1 cellular context compared by ENCODE assay signal in the genomic region with DNA sequence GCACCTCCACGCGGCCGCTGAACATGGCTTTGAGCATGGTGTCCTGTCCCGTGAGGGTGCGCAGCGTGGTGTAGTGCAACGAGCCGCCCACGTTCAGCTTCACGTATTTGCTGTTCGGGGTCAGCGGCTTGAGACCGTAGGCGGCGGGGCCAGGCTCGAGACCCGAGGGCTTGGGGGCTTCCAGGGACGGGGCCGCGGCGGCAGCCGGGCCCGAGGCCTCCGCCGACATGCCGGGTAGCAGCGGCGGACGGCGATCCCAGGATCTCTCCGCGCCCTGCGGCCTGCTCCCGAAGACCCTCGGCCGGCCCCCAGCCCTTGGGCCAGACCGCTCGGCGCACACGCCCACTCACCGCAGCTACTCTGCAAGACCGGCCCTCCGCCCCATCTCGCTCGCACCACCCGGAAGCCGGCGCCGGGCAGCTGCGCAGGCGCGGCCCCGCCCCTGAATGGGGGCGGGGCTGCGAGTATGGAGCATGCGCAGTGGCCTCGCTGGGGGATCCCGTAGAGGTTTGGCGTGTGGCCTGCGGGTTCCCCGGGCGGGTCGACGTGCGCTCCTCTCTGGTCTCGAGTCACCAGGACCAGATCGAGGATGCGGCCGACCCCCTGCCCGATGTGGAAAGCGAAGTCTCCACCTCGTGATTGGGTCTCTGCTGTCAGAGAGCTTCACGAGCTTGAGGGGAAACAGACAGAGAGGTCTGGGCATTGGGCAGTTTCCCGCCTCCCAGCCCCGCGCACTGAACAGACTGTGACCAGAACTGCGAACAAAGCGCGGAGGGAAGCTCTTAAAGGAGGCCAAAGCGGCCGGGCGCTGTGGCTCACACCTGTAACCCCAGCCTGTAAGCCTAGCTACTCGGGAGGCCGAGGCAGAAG.
TF ChIP-seq lines count a peak whose summit lies in the region.

Gene KCTD13 (minus strand): TSS at position 422 of the 870 bp plus-strand sequence. CDS start 193 bp downstream, at position 229.

TF ChIP-seq in HepG2, 621 proteins besides CTCF, POLR2A, EP300 and RAD21 (continued from another document and continues in another):
- TF ChIP-seq, protein P1, sequence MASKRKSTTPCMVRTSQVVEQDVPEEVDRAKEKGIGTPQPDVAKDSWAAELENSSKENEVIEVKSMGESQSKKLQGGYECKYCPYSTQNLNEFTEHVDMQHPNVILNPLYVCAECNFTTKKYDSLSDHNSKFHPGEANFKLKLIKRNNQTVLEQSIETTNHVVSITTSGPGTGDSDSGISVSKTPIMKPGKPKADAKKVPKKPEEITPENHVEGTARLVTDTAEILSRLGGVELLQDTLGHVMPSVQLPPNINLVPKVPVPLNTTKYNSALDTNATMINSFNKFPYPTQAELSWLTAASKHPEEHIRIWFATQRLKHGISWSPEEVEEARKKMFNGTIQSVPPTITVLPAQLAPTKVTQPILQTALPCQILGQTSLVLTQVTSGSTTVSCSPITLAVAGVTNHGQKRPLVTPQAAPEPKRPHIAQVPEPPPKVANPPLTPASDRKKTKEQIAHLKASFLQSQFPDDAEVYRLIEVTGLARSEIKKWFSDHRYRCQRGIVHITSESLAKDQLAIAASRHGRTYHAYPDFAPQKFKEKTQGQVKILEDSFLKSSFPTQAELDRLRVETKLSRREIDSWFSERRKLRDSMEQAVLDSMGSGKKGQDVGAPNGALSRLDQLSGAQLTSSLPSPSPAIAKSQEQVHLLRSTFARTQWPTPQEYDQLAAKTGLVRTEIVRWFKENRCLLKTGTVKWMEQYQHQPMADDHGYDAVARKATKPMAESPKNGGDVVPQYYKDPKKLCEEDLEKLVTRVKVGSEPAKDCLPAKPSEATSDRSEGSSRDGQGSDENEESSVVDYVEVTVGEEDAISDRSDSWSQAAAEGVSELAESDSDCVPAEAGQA (IDR thresholded peaks at IDR 0.05; ENCODE audit: low read depth), result no peak
- TF ChIP-seq, protein P1 (CRISPR knock-in tag; IDR thresholded peaks at IDR 0.05; ENCODE audit: borderline replicate concordance), result peak; percentile 91; the same call in 1 of the 2 replicates
- TF ChIP-seq ZNF557 (CRISPR knock-in tag; IDR thresholded peaks at IDR 0.05) (peak; percentile 62; the same call in 1 of the 2 replicates), ZNF143 (CRISPR knock-in tag; IDR thresholded peaks at IDR 0.05) (peak; percentile 49; the same call in 1 of the 2 replicates), FIP1L1 (IDR thresholded peaks at IDR 0.05; ENCODE audit: borderline replicate concordance, insufficient read depth, low read depth, low read length) (no peak), TRIM24 (CRISPR knock-in tag; IDR thresholded peaks at IDR 0.05) (no peak), ZBTB2 (CRISPR knock-in tag; IDR thresholded peaks at IDR 0.05; ENCODE audit: low read depth) (0 out of 2 replicates have a peak, but pooled peaks have one; percentile 54), GFI1 (CRISPR knock-in tag; IDR thresholded peaks at IDR 0.05; ENCODE audit: borderline replicate concordance) (peak; percentile 76), CEBPZ (IDR thresholded peaks at IDR 0.05; ENCODE audit: low read length) (no peak), ZNF260 (CRISPR knock-in tag; IDR thresholded peaks at IDR 0.05; ENCODE audit: borderline replicate concordance, low read depth) (no peak), ATF5 (CRISPR knock-in tag; IDR thresholded peaks at IDR 0.05; ENCODE audit: low read depth) (peak; percentile 95; the same call in 1 of the 2 replicates), NCOA1 (CRISPR knock-in tag; IDR thresholded peaks at IDR 0.05) (no peak), MLX (CRISPR knock-in tag; IDR thresholded peaks at IDR 0.05) (no peak)
- TF ChIP-seq, protein P2, sequence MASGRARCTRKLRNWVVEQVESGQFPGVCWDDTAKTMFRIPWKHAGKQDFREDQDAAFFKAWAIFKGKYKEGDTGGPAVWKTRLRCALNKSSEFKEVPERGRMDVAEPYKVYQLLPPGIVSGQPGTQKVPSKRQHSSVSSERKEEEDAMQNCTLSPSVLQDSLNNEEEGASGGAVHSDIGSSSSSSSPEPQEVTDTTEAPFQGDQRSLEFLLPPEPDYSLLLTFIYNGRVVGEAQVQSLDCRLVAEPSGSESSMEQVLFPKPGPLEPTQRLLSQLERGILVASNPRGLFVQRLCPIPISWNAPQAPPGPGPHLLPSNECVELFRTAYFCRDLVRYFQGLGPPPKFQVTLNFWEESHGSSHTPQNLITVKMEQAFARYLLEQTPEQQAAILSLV (CRISPR knock-in tag; IDR thresholded peaks at IDR 0.05; ENCODE audit: borderline replicate concordance), result peak; percentile 85
- TF ChIP-seq, protein P3, sequence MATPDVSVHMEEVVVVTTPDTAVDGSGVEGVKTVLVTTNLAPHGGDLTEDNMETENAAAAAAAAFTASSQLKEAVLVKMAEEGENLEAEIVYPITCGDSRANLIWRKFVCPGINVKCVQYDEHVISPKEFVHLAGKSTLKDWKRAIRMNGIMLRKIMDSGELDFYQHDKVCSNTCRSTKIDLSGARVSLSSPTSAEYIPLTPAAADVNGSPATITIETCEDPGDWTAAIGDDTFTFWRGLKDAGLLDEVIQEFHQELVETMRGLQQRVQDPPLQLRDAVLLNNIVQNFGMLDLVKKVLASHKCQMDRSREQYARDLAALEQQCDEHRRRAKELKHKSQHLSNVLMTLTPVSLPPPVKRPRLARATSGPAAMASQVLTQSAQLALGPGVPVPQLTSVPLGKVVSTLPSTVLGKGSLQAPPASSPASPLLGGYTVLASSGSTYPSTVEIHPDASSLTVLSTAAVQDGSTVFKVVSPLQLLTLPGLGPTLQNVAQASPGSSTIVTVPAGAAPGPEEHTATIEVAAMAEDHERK (CRISPR knock-in tag; IDR thresholded peaks at IDR 0.05; ENCODE audit: low read depth), result no peak; the same call in 1 of the 2 replicates
- TF ChIP-seq, protein P4, sequence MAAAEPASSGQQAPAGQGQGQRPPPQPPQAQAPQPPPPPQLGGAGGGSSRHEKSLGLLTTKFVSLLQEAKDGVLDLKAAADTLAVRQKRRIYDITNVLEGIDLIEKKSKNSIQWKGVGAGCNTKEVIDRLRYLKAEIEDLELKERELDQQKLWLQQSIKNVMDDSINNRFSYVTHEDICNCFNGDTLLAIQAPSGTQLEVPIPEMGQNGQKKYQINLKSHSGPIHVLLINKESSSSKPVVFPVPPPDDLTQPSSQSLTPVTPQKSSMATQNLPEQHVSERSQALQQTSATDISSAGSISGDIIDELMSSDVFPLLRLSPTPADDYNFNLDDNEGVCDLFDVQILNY (CRISPR knock-in tag; conservative IDR thresholded peaks at IDR 0.05), result peak; percentile 66
- TF ChIP-seq, protein P5, sequence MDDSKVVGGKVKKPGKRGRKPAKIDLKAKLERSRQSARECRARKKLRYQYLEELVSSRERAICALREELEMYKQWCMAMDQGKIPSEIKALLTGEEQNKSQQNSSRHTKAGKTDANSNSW (CRISPR knock-in tag; IDR thresholded peaks at IDR 0.05; ENCODE audit: borderline replicate concordance), result no peak; the same call in 1 of the 2 replicates
- TF ChIP-seq, protein P6, sequence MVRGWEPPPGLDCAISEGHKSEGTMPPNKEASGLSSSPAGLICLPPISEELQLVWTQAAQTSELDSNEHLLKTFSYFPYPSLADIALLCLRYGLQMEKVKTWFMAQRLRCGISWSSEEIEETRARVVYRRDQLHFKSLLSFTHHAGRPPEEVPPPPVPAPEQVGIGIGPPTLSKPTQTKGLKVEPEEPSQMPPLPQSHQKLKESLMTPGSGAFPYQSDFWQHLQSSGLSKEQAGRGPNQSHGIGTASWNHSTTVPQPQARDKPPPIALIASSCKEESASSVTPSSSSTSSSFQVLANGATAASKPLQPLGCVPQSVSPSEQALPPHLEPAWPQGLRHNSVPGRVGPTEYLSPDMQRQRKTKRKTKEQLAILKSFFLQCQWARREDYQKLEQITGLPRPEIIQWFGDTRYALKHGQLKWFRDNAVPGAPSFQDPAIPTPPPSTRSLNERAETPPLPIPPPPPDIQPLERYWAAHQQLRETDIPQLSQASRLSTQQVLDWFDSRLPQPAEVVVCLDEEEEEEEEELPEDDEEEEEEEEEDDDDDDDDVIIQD (CRISPR knock-in tag; IDR thresholded peaks at IDR 0.05; ENCODE audit: low read depth), result 0 out of 2 replicates have a peak, but pooled peaks have one; percentile 12
- TF ChIP-seq, protein P7, sequence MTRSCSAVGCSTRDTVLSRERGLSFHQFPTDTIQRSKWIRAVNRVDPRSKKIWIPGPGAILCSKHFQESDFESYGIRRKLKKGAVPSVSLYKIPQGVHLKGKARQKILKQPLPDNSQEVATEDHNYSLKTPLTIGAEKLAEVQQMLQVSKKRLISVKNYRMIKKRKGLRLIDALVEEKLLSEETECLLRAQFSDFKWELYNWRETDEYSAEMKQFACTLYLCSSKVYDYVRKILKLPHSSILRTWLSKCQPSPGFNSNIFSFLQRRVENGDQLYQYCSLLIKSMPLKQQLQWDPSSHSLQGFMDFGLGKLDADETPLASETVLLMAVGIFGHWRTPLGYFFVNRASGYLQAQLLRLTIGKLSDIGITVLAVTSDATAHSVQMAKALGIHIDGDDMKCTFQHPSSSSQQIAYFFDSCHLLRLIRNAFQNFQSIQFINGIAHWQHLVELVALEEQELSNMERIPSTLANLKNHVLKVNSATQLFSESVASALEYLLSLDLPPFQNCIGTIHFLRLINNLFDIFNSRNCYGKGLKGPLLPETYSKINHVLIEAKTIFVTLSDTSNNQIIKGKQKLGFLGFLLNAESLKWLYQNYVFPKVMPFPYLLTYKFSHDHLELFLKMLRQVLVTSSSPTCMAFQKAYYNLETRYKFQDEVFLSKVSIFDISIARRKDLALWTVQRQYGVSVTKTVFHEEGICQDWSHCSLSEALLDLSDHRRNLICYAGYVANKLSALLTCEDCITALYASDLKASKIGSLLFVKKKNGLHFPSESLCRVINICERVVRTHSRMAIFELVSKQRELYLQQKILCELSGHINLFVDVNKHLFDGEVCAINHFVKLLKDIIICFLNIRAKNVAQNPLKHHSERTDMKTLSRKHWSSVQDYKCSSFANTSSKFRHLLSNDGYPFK (CRISPR knock-in tag; IDR thresholded peaks at IDR 0.05; ENCODE audit: borderline replicate concordance), result peak; percentile 86
